1 cellular context compared by ENCODE assay signal in genomic region chr18:67068608-67069007, GRCh38.
TF ChIP-seq lines count a peak whose summit lies in the region.

No MANE protein-coding gene starts in this region.

TF ChIP-seq in HepG2, 621 proteins besides CTCF, POLR2A, EP300 and RAD21:
- no peak for TF ChIP-seq HINFP (CRISPR knock-in tag; IDR thresholded peaks at IDR 0.05; ENCODE audit: low read depth)
- no peak for TF ChIP-seq PHB2 (IDR thresholded peaks at IDR 0.05; ENCODE audit: partially characterized antibody)
- TF ChIP-seq SMAD9 (CRISPR knock-in tag; IDR thresholded peaks at IDR 0.05) = no peak
- no peak for TF ChIP-seq ZNF687 (CRISPR knock-in tag; IDR thresholded peaks at IDR 0.05)
- TF ChIP-seq TEAD3 (CRISPR knock-in tag; optimal IDR thresholded peaks at IDR 0.05; ENCODE audit: borderline replicate concordance) = no peak
- no peak for TF ChIP-seq THAP11 (CRISPR knock-in tag; IDR thresholded peaks at IDR 0.05)
- no peak for TF ChIP-seq ZNF33B (CRISPR knock-in tag; IDR thresholded peaks at IDR 0.05)
- TF ChIP-seq MAFF (IDR thresholded peaks at IDR 0.05; ENCODE audit: low read depth, low read length) = peak; percentile 85
- peak; percentile 82 to 89 for TF ChIP-seq MAFK (conservative IDR thresholded peaks at IDR 0.05 in 1 of 2, IDR thresholded peaks at IDR 0.05 in 1 of 2; ENCODE audit: low read length in 2 of 2)
